1 cellular context compared by ENCODE assay signal in genomic region chr1:196438324-196438723, GRCh38.
TF ChIP-seq lines count a peak whose summit lies in the region.

No MANE protein-coding gene starts in this region.

TF ChIP-seq in HepG2, 621 proteins besides CTCF, POLR2A, EP300 and RAD21 (continued from another document and continues in another):
- TF ChIP-seq ZKSCAN1 (IDR thresholded peaks at IDR 0.05; ENCODE audit: low read length) (no peak), KDM3A (CRISPR knock-in tag; IDR thresholded peaks at IDR 0.05; ENCODE audit: low read depth) (no peak), FOSL2 (CRISPR knock-in tag; IDR thresholded peaks at IDR 0.05) (peak; percentile 47; the same call in 1 of the 2 replicates), NFIC (IDR thresholded peaks at IDR 0.05; ENCODE audit: low read length) (peak; percentile 86), RELA (CRISPR knock-in tag; IDR thresholded peaks at IDR 0.05) (peak; percentile 99), NFKBIZ (CRISPR knock-in tag; IDR thresholded peaks at IDR 0.05) (peak; percentile 100), HIVEP1 (CRISPR knock-in tag; IDR thresholded peaks at IDR 0.05) (no peak), JUNB (CRISPR knock-in tag; IDR thresholded peaks at IDR 0.05; ENCODE audit: borderline replicate concordance) (peak; percentile 32; the same call in 1 of the 2 replicates), ZNF329 (CRISPR knock-in tag; IDR thresholded peaks at IDR 0.05; ENCODE audit: low read depth) (no peak), MIER2 (CRISPR knock-in tag; IDR thresholded peaks at IDR 0.05) (0 out of 2 replicates have a peak, but pooled peaks have one; percentile 35), IRF9 (CRISPR knock-in tag; IDR thresholded peaks at IDR 0.05; ENCODE audit: borderline replicate concordance) (no peak), ZNF619 (CRISPR knock-in tag; IDR thresholded peaks at IDR 0.05) (no peak), EEA1 (CRISPR knock-in tag; IDR thresholded peaks at IDR 0.05; ENCODE audit: borderline replicate concordance) (no peak), ZFAT (CRISPR knock-in tag; conservative IDR thresholded peaks at IDR 0.05) (no peak), TOE1 (CRISPR knock-in tag; IDR thresholded peaks at IDR 0.05) (no peak), PTBP1 (IDR thresholded peaks at IDR 0.05; ENCODE audit: low read depth, low read length, poor library complexity, severe bottlenecking) (no peak), DMAP1 (CRISPR knock-in tag; IDR thresholded peaks at IDR 0.05) (no peak), ZNF138 (CRISPR knock-in tag; IDR thresholded peaks at IDR 0.05; ENCODE audit: low read depth) (no peak), MTF2 (CRISPR knock-in tag; IDR thresholded peaks at IDR 0.05; ENCODE audit: borderline replicate concordance) (no peak), LBX2 (CRISPR knock-in tag; IDR thresholded peaks at IDR 0.05; ENCODE audit: borderline replicate concordance) (no peak), ZNF574 (CRISPR knock-in tag; IDR thresholded peaks at IDR 0.05) (no peak), ZFYVE20 (CRISPR knock-in tag; IDR thresholded peaks at IDR 0.05; ENCODE audit: borderline replicate concordance, low read depth) (no peak), CREM (IDR thresholded peaks at IDR 0.05) (peak; percentile 96), CREM (CRISPR knock-in tag; IDR thresholded peaks at IDR 0.05) (no peak), HOXA5 (CRISPR knock-in tag; IDR thresholded peaks at IDR 0.05) (peak; percentile 89; the same call in 1 of the 2 replicates), EED (CRISPR knock-in tag; IDR thresholded peaks at IDR 0.05) (no peak), HDAC1 (CRISPR knock-in tag; IDR thresholded peaks at IDR 0.05) (0 out of 2 replicates have a peak, but pooled peaks have one; percentile 29), ZNF180 (CRISPR knock-in tag; IDR thresholded peaks at IDR 0.05; ENCODE audit: borderline replicate concordance, low read depth) (no peak), NCOA5 (CRISPR knock-in tag; IDR thresholded peaks at IDR 0.05) (no peak), ZSCAN29 (CRISPR knock-in tag; conservative IDR thresholded peaks at IDR 0.05) (no peak), ZFP41 (CRISPR knock-in tag; IDR thresholded peaks at IDR 0.05; ENCODE audit: borderline replicate concordance) (no peak), NR2F6 (IDR thresholded peaks at IDR 0.05) (peak; percentile 96), NR2F6 (CRISPR knock-in tag; IDR thresholded peaks at IDR 0.05) (peak; percentile 90), TCF7L2 (IDR thresholded peaks at IDR 0.05; ENCODE audit: low read depth, low read length) (no peak), ZNF263 (CRISPR knock-in tag; IDR thresholded peaks at IDR 0.05) (no peak), SMAD9 (CRISPR knock-in tag; IDR thresholded peaks at IDR 0.05) (no peak), ZNF256 (CRISPR knock-in tag; conservative IDR thresholded peaks at IDR 0.05) (no peak), ZMAT3 (CRISPR knock-in tag; conservative IDR thresholded peaks at IDR 0.05) (no peak), FOXO1 (CRISPR knock-in tag; IDR thresholded peaks at IDR 0.05) (peak; percentile 74; the same call in 1 of the 2 replicates), ZNF564 (CRISPR knock-in tag; IDR thresholded peaks at IDR 0.05) (no peak), KLF6 (CRISPR knock-in tag; IDR thresholded peaks at IDR 0.05) (no peak), PRPF4 (IDR thresholded peaks at IDR 0.05; ENCODE audit: low read depth, low read length, poor library complexity, severe bottlenecking) (no peak), SAP130 (CRISPR knock-in tag; IDR thresholded peaks at IDR 0.05; ENCODE audit: low read depth) (peak; percentile 58), KLF9 (CRISPR knock-in tag; IDR thresholded peaks at IDR 0.05; ENCODE audit: low read depth) (no peak), RXRB (CRISPR knock-in tag; IDR thresholded peaks at IDR 0.05; ENCODE audit: borderline replicate concordance) (peak; percentile 83), KDM6A (CRISPR knock-in tag; IDR thresholded peaks at IDR 0.05; ENCODE audit: low read depth) (peak; percentile 84), ZNF136 (CRISPR knock-in tag; IDR thresholded peaks at IDR 0.05; ENCODE audit: low read depth) (no peak), JDP2 (CRISPR knock-in tag; IDR thresholded peaks at IDR 0.05; ENCODE audit: borderline replicate concordance) (no peak), HOXD1 (CRISPR knock-in tag; IDR thresholded peaks at IDR 0.05) (peak; percentile 98), ZNF749 (CRISPR knock-in tag; IDR thresholded peaks at IDR 0.05; ENCODE audit: borderline replicate concordance) (no peak), PAWR (CRISPR knock-in tag; IDR thresholded peaks at IDR 0.05; ENCODE audit: borderline replicate concordance) (no peak), SALL2 (CRISPR knock-in tag; IDR thresholded peaks at IDR 0.05) (no peak), ZNF513 (CRISPR knock-in tag; conservative IDR thresholded peaks at IDR 0.05) (no peak), PCBP2 (optimal IDR thresholded peaks at IDR 0.05; ENCODE audit: low read depth, low read length, poor library complexity, severe bottlenecking) (no peak), HMGXB4 (CRISPR knock-in tag; IDR thresholded peaks at IDR 0.05; ENCODE audit: borderline replicate concordance in 1 of 2, low read depth in 1 of 2) (no peak), MEF2D (CRISPR knock-in tag; IDR thresholded peaks at IDR 0.05) (peak; percentile 82), SOX6 (IDR thresholded peaks at IDR 0.05) (no peak), SOX6 (CRISPR knock-in tag; IDR thresholded peaks at IDR 0.05) (peak; percentile 91), RBAK (CRISPR knock-in tag; IDR thresholded peaks at IDR 0.05) (no peak)
- TF ChIP-seq, protein P1, sequence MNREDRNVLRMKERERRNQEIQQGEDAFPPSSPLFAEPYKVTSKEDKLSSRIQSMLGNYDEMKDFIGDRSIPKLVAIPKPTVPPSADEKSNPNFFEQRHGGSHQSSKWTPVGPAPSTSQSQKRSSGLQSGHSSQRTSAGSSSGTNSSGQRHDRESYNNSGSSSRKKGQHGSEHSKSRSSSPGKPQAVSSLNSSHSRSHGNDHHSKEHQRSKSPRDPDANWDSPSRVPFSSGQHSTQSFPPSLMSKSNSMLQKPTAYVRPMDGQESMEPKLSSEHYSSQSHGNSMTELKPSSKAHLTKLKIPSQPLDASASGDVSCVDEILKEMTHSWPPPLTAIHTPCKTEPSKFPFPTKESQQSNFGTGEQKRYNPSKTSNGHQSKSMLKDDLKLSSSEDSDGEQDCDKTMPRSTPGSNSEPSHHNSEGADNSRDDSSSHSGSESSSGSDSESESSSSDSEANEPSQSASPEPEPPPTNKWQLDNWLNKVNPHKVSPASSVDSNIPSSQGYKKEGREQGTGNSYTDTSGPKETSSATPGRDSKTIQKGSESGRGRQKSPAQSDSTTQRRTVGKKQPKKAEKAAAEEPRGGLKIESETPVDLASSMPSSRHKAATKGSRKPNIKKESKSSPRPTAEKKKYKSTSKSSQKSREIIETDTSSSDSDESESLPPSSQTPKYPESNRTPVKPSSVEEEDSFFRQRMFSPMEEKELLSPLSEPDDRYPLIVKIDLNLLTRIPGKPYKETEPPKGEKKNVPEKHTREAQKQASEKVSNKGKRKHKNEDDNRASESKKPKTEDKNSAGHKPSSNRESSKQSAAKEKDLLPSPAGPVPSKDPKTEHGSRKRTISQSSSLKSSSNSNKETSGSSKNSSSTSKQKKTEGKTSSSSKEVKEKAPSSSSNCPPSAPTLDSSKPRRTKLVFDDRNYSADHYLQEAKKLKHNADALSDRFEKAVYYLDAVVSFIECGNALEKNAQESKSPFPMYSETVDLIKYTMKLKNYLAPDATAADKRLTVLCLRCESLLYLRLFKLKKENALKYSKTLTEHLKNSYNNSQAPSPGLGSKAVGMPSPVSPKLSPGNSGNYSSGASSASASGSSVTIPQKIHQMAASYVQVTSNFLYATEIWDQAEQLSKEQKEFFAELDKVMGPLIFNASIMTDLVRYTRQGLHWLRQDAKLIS (CRISPR knock-in tag; IDR thresholded peaks at IDR 0.05): no peak
- TF ChIP-seq, protein P2, sequence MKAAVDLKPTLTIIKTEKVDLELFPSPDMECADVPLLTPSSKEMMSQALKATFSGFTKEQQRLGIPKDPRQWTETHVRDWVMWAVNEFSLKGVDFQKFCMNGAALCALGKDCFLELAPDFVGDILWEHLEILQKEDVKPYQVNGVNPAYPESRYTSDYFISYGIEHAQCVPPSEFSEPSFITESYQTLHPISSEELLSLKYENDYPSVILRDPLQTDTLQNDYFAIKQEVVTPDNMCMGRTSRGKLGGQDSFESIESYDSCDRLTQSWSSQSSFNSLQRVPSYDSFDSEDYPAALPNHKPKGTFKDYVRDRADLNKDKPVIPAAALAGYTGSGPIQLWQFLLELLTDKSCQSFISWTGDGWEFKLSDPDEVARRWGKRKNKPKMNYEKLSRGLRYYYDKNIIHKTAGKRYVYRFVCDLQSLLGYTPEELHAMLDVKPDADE (CRISPR knock-in tag; IDR thresholded peaks at IDR 0.05): no peak
- TF ChIP-seq, protein P3, sequence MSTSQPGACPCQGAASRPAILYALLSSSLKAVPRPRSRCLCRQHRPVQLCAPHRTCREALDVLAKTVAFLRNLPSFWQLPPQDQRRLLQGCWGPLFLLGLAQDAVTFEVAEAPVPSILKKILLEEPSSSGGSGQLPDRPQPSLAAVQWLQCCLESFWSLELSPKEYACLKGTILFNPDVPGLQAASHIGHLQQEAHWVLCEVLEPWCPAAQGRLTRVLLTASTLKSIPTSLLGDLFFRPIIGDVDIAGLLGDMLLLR (CRISPR knock-in tag; IDR thresholded peaks at IDR 0.05): no peak
- TF ChIP-seq, protein P4, sequence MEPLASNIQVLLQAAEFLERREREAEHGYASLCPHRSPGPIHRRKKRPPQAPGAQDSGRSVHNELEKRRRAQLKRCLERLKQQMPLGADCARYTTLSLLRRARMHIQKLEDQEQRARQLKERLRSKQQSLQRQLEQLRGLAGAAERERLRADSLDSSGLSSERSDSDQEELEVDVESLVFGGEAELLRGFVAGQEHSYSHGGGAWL (CRISPR knock-in tag; IDR thresholded peaks at IDR 0.05): no peak
- TF ChIP-seq, protein P5, sequence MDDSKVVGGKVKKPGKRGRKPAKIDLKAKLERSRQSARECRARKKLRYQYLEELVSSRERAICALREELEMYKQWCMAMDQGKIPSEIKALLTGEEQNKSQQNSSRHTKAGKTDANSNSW (CRISPR knock-in tag; IDR thresholded peaks at IDR 0.05; ENCODE audit: borderline replicate concordance): no peak
- TF ChIP-seq, protein P6, sequence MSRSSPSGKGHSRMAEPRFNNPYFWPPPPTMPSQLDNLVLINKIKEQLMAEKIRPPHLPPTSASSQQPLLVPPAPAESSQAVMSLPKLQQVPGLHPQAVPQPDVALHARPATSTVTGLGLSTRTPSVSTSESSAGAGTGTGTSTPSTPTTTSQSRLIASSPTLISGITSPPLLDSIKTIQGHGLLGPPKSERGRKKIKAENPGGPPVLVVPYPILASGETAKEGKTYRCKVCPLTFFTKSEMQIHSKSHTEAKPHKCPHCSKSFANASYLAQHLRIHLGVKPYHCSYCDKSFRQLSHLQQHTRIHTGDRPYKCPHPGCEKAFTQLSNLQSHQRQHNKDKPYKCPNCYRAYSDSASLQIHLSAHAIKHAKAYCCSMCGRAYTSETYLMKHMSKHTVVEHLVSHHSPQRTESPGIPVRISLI (CRISPR knock-in tag; IDR thresholded peaks at IDR 0.05; ENCODE audit: borderline replicate concordance): peak; percentile 86
